In genomic region chr2:111054791-111055627, GRCh38 we compare ENCODE assay signal across 9 cellular contexts.
DNase-seq lines count a peak whose midpoint lies in the region; ATAC-seq and TF ChIP-seq lines count a peak whose summit lies in the region.
"Had no signal": no experiment of that assay in that cellular context is flagged by ENCODE, and none has a peak within 500 bp of the region (broad histone marks: within the 10 kb centered on the region; RNA-seq: fewer than 3 reads in every experiment).

No MANE protein-coding gene starts in this region.

- no peaks in the 10 kb centered on the region for H3K36me3 Mint-ChIP-seq in natural killer cell

- POLR2A ChIA-PET in HEK293T (lab: Yijun Ruan, JAX), result no interaction called here

- H3K27ac ChIP-seq in WERI-Rb-1, result no peak overlapping the region

- CTCF ChIA-PET in HEK293T (lab: Yijun Ruan, JAX), result no interaction called here

- no peaks in the 10 kb centered on the region for H3K9me3 Mint-ChIP-seq in natural killer cell

- H3K4me3 Mint-ChIP-seq in natural killer cell, result no peak overlapping the region

- no peak overlapping the region for H3K4me3 ChIP-seq in WERI-Rb-1 (ENCODE audit: low read depth, low read length)

- TF ChIP-seq RAD21 in Ishikawa (IDR thresholded peaks at IDR 0.05; ENCODE audit: low read depth), result peak; percentile 2; the same call in 1 of the 2 replicates

- H3K36me3 ChIP-seq in WERI-Rb-1, result no peaks in the 10 kb centered on the region

- no peaks in the 10 kb centered on the region for H3K9me3 ChIP-seq in WERI-Rb-1 (ENCODE audit: severe bottlenecking)

- DNase-seq in natural killer cell (no peak), D341Med (ENCODE audit: low spot score) (no peak), WERI-Rb-1 (no peak), left lobe of liver (ENCODE audit: low spot score) (no peak), HEK293T (ENCODE audit: extremely low spot score) (no peak)

- peaks cover 70% of the 10 kb centered on the region for H3K27me3 ChIP-seq in WERI-Rb-1 (ENCODE audit: insufficient read depth, low read depth, severe bottlenecking)

- ATAC-seq in GM18502 (IDR thresholded peaks at IDR 0.05; ENCODE audit: poor library complexity, unreplicated experiment), result peak; percentile 59
- ATAC-seq in GM21423 (IDR thresholded peaks at IDR 0.05; ENCODE audit: unreplicated experiment), result peak; percentile 73
- peak in 2 of 3 donors; percentile 46 to 69 for ATAC-seq in natural killer cell
- ATAC-seq in left lobe of liver, result no peak
- ATAC-seq: HCT116 had no signal

- H3K27ac Mint-ChIP-seq in natural killer cell, result no peak overlapping the region

- peaks cover 26 to 32% of the 10 kb centered on the region in 2 donors for H3K4me1 Mint-ChIP-seq in natural killer cell

- no peaks in the 10 kb centered on the region for H3K27me3 Mint-ChIP-seq in natural killer cell (ENCODE audit: low read depth in 2 of 2)

- TF ChIP-seq EP300 in Ishikawa (IDR thresholded peaks at IDR 0.05; ENCODE audit: borderline replicate concordance), result peak; percentile 70; the same call in 1 of the 2 replicates

- TF ChIP-seq CTCF in natural killer cell (IDR thresholded peaks at IDR 0.05) (no peak), WERI-Rb-1 (IDR thresholded peaks at IDR 0.05; ENCODE audit: low read depth, low read length) (no peak)

- intact Hi-C loops in natural killer cell (cut with micrococcal nuclease), result no loop called here

TF ChIP-seq in Ishikawa, 13 proteins besides CTCF, POLR2A, EP300 and RAD21:
- peak; percentile 60 for TF ChIP-seq TCF12 (IDR thresholded peaks at IDR 0.05; ENCODE audit: low read depth)
- peak; percentile 79 for TF ChIP-seq MAX (IDR thresholded peaks at IDR 0.05)
- TF ChIP-seq YY1 (IDR thresholded peaks at IDR 0.05; ENCODE audit: low read depth), result peak; percentile 64
- TF ChIP-seq CREB1 (IDR thresholded peaks at IDR 0.05; ENCODE audit: low read depth), result no peak
- TF ChIP-seq USF1 (IDR thresholded peaks at IDR 0.05), result no peak; the same call in 1 of the 2 replicates
- TF ChIP-seq TAF1 (IDR thresholded peaks at IDR 0.05; ENCODE audit: low read depth), result no peak
- TF ChIP-seq CEBPB (IDR thresholded peaks at IDR 0.05), result 0 out of 2 replicates have a peak, but pooled peaks have one; percentile 25
- TF ChIP-seq FOXM1 (IDR thresholded peaks at IDR 0.05; ENCODE audit: borderline replicate concordance, low read depth), result peak; percentile 34; the same call in 1 of the 2 replicates
- no peak for TF ChIP-seq REST (IDR thresholded peaks at IDR 0.05; ENCODE audit: low read depth)
- peak; percentile 63 for TF ChIP-seq TEAD4 (IDR thresholded peaks at IDR 0.05)
- no peak for TF ChIP-seq EGR1 (IDR thresholded peaks at IDR 0.05)
- TF ChIP-seq NFIC (IDR thresholded peaks at IDR 0.05), result peak; percentile 73
- no peak for TF ChIP-seq ZBTB7A (IDR thresholded peaks at IDR 0.05; ENCODE audit: low read depth)

TF ChIP-seq in HEK293T, 16 proteins besides CTCF, POLR2A, EP300 and RAD21:
- TF ChIP-seq LEF1 (IDR thresholded peaks at IDR 0.05; ENCODE audit: borderline replicate concordance) (no peak), ELF4 (IDR thresholded peaks at IDR 0.05) (no peak), FOXK2 (IDR thresholded peaks at IDR 0.05) (no peak), L3MBTL2 (conservative IDR thresholded peaks at IDR 0.05) (no peak), NFRKB (IDR thresholded peaks at IDR 0.05) (no peak)
TF ChIP-seq in HEK293T: peak in this region for 0.
